Comparison of ENCODE assay signal across 7 cellular contexts in genomic region chrX:39242187-39242586, GRCh38.
DNase-seq lines count a peak whose midpoint lies in the region; ATAC-seq and TF ChIP-seq lines count a peak whose summit lies in the region.

No MANE protein-coding gene starts in this region.

- peak; percentile 44 for ATAC-seq in T-helper 17 cell
- no peak for ATAC-seq in GM19395 (IDR thresholded peaks at IDR 0.05; ENCODE audit: unreplicated experiment)
- ATAC-seq in HG03342 (IDR thresholded peaks at IDR 0.05; ENCODE audit: unreplicated experiment): no peak
- ATAC-seq in HG03354 (IDR thresholded peaks at IDR 0.05; ENCODE audit: poor library complexity, severe bottlenecking, unreplicated experiment): no peak

- H3K27ac ChIP-seq in iPS DF 6.9 (ENCODE audit: low read length): no peak overlapping the region

- H3K4me3 Mint-ChIP-seq in T-helper 17 cell: no peak overlapping the region

- H3K27ac Mint-ChIP-seq in T-helper 17 cell: no peak overlapping the region

- no peaks in the 10 kb centered on the region for H3K4me1 Mint-ChIP-seq in T-helper 17 cell

- no peaks in the 10 kb centered on the region for H3K79me2 ChIP-seq in Loucy (ENCODE audit: insufficient read depth, low read length)

- H3K4me2 ChIP-seq in Loucy (ENCODE audit: low read depth, low read length, poor library complexity, severe bottlenecking): no peak overlapping the region

- H3K9me3 ChIP-seq in Loucy (ENCODE audit: insufficient read depth, low read depth, low read length) (no peaks in the 10 kb centered on the region), T-helper 17 cell (ENCODE audit: control insufficient read depth, low read length, poor library complexity, severe bottlenecking) (no peaks in the 10 kb centered on the region), iPS DF 6.9 (ENCODE audit: control insufficient read depth, insufficient read depth, low read length) (no peaks in the 10 kb centered on the region)

- no peak overlapping the region for H2AFZ ChIP-seq in Loucy (ENCODE audit: low read length)

- DNase-seq in GM10266 (ENCODE audit: extremely low spot score) (peak; percentile 15), T-helper 17 cell (no peak), iPS DF 6.9 (ENCODE audit: low read depth, low spot score) (peak; percentile 13)

- no peak overlapping the region for H3K4me3 ChIP-seq in Loucy (ENCODE audit: low read length, poor library complexity, severe bottlenecking)
- H3K4me3 ChIP-seq in iPS DF 6.9 (ENCODE audit: low read length): no peak overlapping the region

- no peak overlapping the region for H3K9ac ChIP-seq in Loucy (ENCODE audit: low read depth, low read length, poor library complexity, severe bottlenecking)

- TF ChIP-seq CTCF in GM10266 (IDR thresholded peaks at IDR 0.05; ENCODE audit: control insufficient read depth, insufficient read depth, low read depth, missing control alignments) (peak; percentile 38), Loucy (conservative IDR thresholded peaks at IDR 0.05; ENCODE audit: low read length) (peak; percentile 65)

- no peaks in the 10 kb centered on the region for H3K9me2 ChIP-seq in Loucy (replicated peaks; ENCODE audit: low read depth, low read length)

- H4K20me1 ChIP-seq in Loucy (ENCODE audit: insufficient read depth, low read length, poor library complexity, severe bottlenecking): no peaks in the 10 kb centered on the region

- H3K36me3 Mint-ChIP-seq in T-helper 17 cell (ENCODE audit: low read depth): no peaks in the 10 kb centered on the region

- H3K27me3 ChIP-seq in Loucy (ENCODE audit: insufficient read depth, low read length, poor library complexity, severe bottlenecking): no peaks in the 10 kb centered on the region
- H3K27me3 ChIP-seq in iPS DF 6.9 (ENCODE audit: control insufficient read depth, insufficient read depth, low read length): no peaks in the 10 kb centered on the region

- H3K4me1 ChIP-seq in Loucy (ENCODE audit: insufficient read depth, low read length, poor library complexity, severe bottlenecking): peaks cover 4% of the 10 kb centered on the region
- no peaks in the 10 kb centered on the region for H3K4me1 ChIP-seq in iPS DF 6.9 (ENCODE audit: control insufficient read depth, insufficient read depth, low read length)

- no peaks in the 10 kb centered on the region for H3K27me3 Mint-ChIP-seq in T-helper 17 cell

- no peaks in the 10 kb centered on the region for H3F3A ChIP-seq in Loucy (ENCODE audit: low read depth)

- no peaks in the 10 kb centered on the region for H3K36me3 ChIP-seq in Loucy (ENCODE audit: insufficient read depth, low read length)
- H3K36me3 ChIP-seq in iPS DF 6.9 (ENCODE audit: control insufficient read depth, insufficient read depth, low read length): no peaks in the 10 kb centered on the region

- no CpG with 5 or more reads among the region's 1 CpG for WGBS in iPS DF 6.9 (ENCODE audit: insufficient coverage, insufficient read length)

Comparison
In these comparisons a context has a peak if more than half of its experiments do, and no peak if none do; other contexts are left out.
1. DNase-seq: peak in GM10266 (single experiment) and iPS DF 6.9 (single experiment); none in T-helper 17 cell (0 of 3).